In the genomic region with DNA sequence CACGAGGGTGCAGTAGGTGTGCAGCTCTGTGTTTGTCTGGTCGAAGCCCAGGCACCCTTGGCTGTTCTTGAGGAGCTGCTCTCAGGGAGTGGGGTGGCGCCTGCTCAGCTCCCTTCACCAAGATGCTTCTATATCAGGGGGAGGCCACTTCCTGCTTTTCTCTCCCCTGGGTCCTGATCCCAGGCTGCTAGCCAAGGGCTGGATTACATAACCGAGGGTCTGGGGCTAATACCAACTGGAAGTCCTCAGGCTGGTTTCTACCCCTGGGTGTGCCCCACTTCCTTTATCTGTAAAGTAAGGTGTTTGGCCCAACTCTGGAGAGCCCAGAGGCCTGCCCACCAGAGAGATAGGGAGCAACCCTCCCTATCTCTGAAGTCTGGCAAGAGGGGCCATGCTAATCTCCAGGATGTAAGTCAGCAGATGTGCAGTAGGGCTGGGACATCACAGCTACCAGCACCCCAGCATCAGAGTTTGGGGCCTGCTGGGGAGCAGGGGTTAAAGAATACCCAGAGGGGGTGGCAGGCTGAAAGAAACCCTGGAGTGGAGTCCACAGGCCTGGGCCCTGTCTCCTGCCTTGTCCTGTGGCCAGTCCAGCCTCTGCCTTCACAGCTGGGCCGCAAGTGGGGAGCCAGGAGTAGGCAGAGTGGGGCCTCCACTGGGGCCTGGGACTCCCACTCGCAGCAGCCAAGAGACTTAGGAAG, we compare ENCODE assay signal across 12 cellular contexts. TPM values are rescaled to one million over a fixed set of nuclear protein-coding genes. Genes with fewer than 3 reads are reported as not detected.
A peak's percentile ranks its signal among the peaks of the same experiment; 100 is the strongest.
DNase-seq lines count a peak whose midpoint lies in the region; ATAC-seq lines count a peak whose summit lies in the region.
"Had no signal": no experiment of that assay in that cellular context is flagged by ENCODE, and none has a peak within 500 bp of the region (broad histone marks: within the 10 kb centered on the region; RNA-seq: fewer than 3 reads in every experiment).

No MANE protein-coding gene starts in this region.

- peak; percentile 33 for ATAC-seq in left ventricle myocardium superior
- no peak for ATAC-seq in HG02798 (IDR thresholded peaks at IDR 0.05; ENCODE audit: poor library complexity, unreplicated experiment)
- ATAC-seq in activated T-cell treated with anti-CD3 and anti-CD28 coated beads, Interleukin-2, amount 50 U/mL, for 4 hours: no peak
- ATAC-seq: effector memory CD8-positive, alpha-beta T cell had no signal

- DNase-seq in HUDEP-2 (lab: John Stamatoyannopoulos, UW; ENCODE audit: unreplicated experiment in 76 of 76) (peak in 75 of 76 experiments; percentile 35 to 97 (median 84)), SKM-1 treated with dmso at 0.1 percent for 144 hours (lab: John Stamatoyannopoulos, UW; ENCODE audit: unreplicated experiment) (peak; percentile 84), left ventricle myocardium superior (peak; percentile 78), SHP77 (lab: John Stamatoyannopoulos, UW) (no peak)
- DNase-seq in stimulated activated CD4-positive, alpha-beta T cell treated with anti-CD3 and anti-CD28 coated beads, Interleukin-1b, Interleukin-23, amount 100 ng/mL, for 48 hours: no peak
- DNase-seq in activated T-cell treated with anti-CD3 and anti-CD28 coated beads, Interleukin-2, amount 50 U/mL, for 4 hours: no peak
- DNase-seq: activated naive CD4-positive, alpha-beta T cell; effector memory CD8-positive, alpha-beta T cell; NCI-H510A; T1000 had no signal

- H3K9me3 Mint-ChIP-seq in activated T-cell treated with anti-CD3 and anti-CD28 coated beads, Interleukin-2, amount 50 U/mL, for 4 hours: no peaks in the 10 kb centered on the region
- H3K9me3 Mint-ChIP-seq: effector memory CD8-positive, alpha-beta T cell had no signal

- H3K36me3 Mint-ChIP-seq in activated T-cell treated with anti-CD3 and anti-CD28 coated beads, Interleukin-2, amount 50 U/mL, for 4 hours (ENCODE audit: insufficient read depth): no peaks in the 10 kb centered on the region

- intact Hi-C loops in left ventricle myocardium superior (cut with micrococcal nuclease): no loop called here

- peaks cover 4% of the 10 kb centered on the region for H3K27me3 Mint-ChIP-seq in activated T-cell treated with anti-CD3 and anti-CD28 coated beads, Interleukin-2, amount 50 U/mL, for 4 hours (ENCODE audit: low read depth)

- no peak overlapping the region for H3K4me3 Mint-ChIP-seq in activated T-cell treated with anti-CD3 and anti-CD28 coated beads, Interleukin-2, amount 50 U/mL, for 4 hours
- H3K4me3 Mint-ChIP-seq: effector memory CD8-positive, alpha-beta T cell had no signal

- no peak overlapping the region for H3K4me3 ChIP-seq in skin epidermis

- no peaks in the 10 kb centered on the region for H3K4me1 Mint-ChIP-seq in activated T-cell treated with anti-CD3 and anti-CD28 coated beads, Interleukin-2, amount 50 U/mL, for 4 hours (ENCODE audit: low read depth)

- H3K27ac ChIP-seq in skin epidermis: peak overlapping the region in 12 of 21 experiments; percentile 0 to 75 (median 44)

RNA-seq across cellular contexts. Expression of gene SELENBP1, which starts 2.1 kb away (rescaled TPM):
- total RNA-seq in left ventricle myocardium superior: 99.1 TPM
- under 1 TPM; 0.43 to 0.82 (median 0.63) TPM for total RNA-seq in activated T-cell treated with anti-CD3 and anti-CD28 coated beads, Interleukin-2, amount 50 U/mL, for 4 hours

RNA-seq across cellular contexts. Expression of gene RFX5, which starts 23.3 kb away (rescaled TPM):
- 21.1 TPM for total RNA-seq in left ventricle myocardium superior
- 10 to 100 TPM; 48.7 to 58.6 (median 50.9) TPM for total RNA-seq in activated T-cell treated with anti-CD3 and anti-CD28 coated beads, Interleukin-2, amount 50 U/mL, for 4 hours

RNA-seq across cellular contexts. Expression of gene PSMB4, which starts 29.0 kb away (rescaled TPM):
- 175 TPM for total RNA-seq in left ventricle myocardium superior
- total RNA-seq in activated T-cell treated with anti-CD3 and anti-CD28 coated beads, Interleukin-2, amount 50 U/mL, for 4 hours: 100 to 1,000 TPM; 641 to 690 (median 678) TPM

RNA-seq across cellular contexts. Expression of gene PI4KB, which starts 43.1 kb away (rescaled TPM):
- 46.8 TPM for total RNA-seq in left ventricle myocardium superior
- total RNA-seq in activated T-cell treated with anti-CD3 and anti-CD28 coated beads, Interleukin-2, amount 50 U/mL, for 4 hours: 10 to 100 TPM; 50.9 to 60.2 (median 57.8) TPM

Comparison
In these comparisons a context has a peak if more than half of its experiments do, and no peak if none do; other contexts are left out.
1. DNase-seq: peak in HUDEP-2 (75 of 76), SKM-1 treated with dmso at 0.1 percent for 144 hours (single experiment) and left ventricle myocardium superior (single experiment); none in stimulated activated CD4-positive, alpha-beta T cell treated with anti-CD3 and anti-CD28 coated beads, Interleukin-1b, Interleukin-23, amount 100 ng/mL, for 48 hours (single experiment), activated T-cell treated with anti-CD3 and anti-CD28 coated beads, Interleukin-2, amount 50 U/mL, for 4 hours (single experiment) and SHP77 (0 of 2).
2. RNA of gene SELENBP1, which starts 2.1 kb away (total RNA-seq): 99.1 TPM in left ventricle myocardium superior (single experiment); 0.43 to 0.82 TPM in activated T-cell treated with anti-CD3 and anti-CD28 coated beads, Interleukin-2, amount 50 U/mL, for 4 hours; every median in the first group is over 10 times any median in the second.